In the genomic region with DNA sequence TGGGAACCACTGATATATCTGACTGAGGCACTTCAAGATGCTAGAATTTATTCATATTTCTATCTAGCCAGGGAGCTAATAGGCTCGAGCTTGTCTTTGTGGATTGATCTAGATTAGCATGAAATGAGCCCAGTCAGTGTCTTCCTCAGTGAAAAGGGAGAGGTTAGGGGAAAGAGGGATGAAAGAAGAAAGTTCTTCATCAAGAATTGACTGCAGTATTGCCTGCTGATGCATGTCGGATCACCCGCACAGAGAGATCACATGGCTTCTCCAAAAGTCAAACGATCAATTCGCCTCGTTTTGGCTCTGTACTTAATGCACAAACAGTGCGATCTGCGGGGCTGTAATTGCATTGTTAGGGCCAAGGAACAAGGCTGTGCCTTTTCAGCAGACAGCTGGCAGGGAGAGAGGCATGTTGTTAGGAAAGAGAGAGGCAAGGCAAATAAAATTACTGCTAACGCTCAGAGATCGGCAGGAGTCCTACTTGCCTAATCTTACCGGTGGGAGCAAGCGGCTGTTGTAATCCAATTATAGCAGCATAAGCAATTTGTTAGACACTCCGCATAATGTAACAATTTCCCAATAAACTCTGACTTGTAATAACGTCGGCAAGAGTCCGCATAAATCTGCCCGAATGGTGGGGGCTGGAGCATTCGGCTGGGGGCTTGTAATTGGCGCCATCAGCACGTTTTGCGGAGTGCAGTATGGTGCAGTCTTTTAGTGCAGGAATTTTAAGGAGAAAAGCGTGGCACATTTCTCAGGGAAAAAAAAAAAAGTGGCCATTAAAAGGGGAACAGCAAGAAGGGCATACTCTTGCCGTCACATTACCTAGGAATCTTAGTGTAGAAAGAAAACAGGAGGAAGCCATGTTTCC, we compare ENCODE assay signal across 1 cellular context.
TF ChIP-seq lines count a peak whose summit lies in the region.

No MANE protein-coding gene starts in this region.

TF ChIP-seq in HEK293, 187 proteins besides CTCF, POLR2A, EP300 and RAD21 (continued from another document and continues in another):
- TF ChIP-seq ZNF398 (tag by site-specific recombination; IDR thresholded peaks at IDR 0.05) (0 out of 2 replicates have a peak, but pooled peaks have one; percentile 13), ZNF266 (tag by site-specific recombination; IDR thresholded peaks at IDR 0.05; ENCODE audit: low read depth) (no peak), ZNF394 (tag by site-specific recombination; IDR thresholded peaks at IDR 0.05; ENCODE audit: borderline replicate concordance) (no peak; the same call in 1 of the 2 replicates), ZBTB11 (tag by site-specific recombination; conservative IDR thresholded peaks at IDR 0.05; ENCODE audit: low read depth) (peak; percentile 31), ZNF19 (tag by site-specific recombination; IDR thresholded peaks at IDR 0.05; ENCODE audit: low read depth) (no peak), ZNF518A (tag by site-specific recombination; conservative IDR thresholded peaks at IDR 0.05; ENCODE audit: low read depth) (peak; percentile 49; the same call in 1 of the 2 replicates), ZNF514 (tag by site-specific recombination; IDR thresholded peaks at IDR 0.05) (no peak), ZBTB26 (tag by site-specific recombination; optimal IDR thresholded peaks at IDR 0.05) (no peak), ZNF324 (tag by site-specific recombination; IDR thresholded peaks at IDR 0.05) (peak; percentile 79; the same call in 1 of the 2 replicates), ZNF544 (tag by site-specific recombination; IDR thresholded peaks at IDR 0.05) (no peak), ZNF473 (tag by site-specific recombination; IDR thresholded peaks at IDR 0.05) (no peak), ZNF2 (tag by site-specific recombination; IDR thresholded peaks at IDR 0.05) (peak; percentile 95), ZNF24 (tag by site-specific recombination; IDR thresholded peaks at IDR 0.05) (peak; percentile 85), ZNF426 (tag by site-specific recombination; IDR thresholded peaks at IDR 0.05) (no peak), ZNF221 (tag by site-specific recombination; IDR thresholded peaks at IDR 0.05; ENCODE audit: borderline replicate concordance) (no peak), ZNF610 (tag by site-specific recombination; IDR thresholded peaks at IDR 0.05; ENCODE audit: borderline replicate concordance) (peak; percentile 84), INSM2 (tag by site-specific recombination; IDR thresholded peaks at IDR 0.05) (peak; percentile 90), HIC1 (tag by site-specific recombination; IDR thresholded peaks at IDR 0.05) (no peak), MYNN (tag by site-specific recombination; IDR thresholded peaks at IDR 0.05; ENCODE audit: borderline replicate concordance) (no peak), ZNF791 (tag by site-specific recombination; IDR thresholded peaks at IDR 0.05) (no peak), WT1 (tag by site-specific recombination; IDR thresholded peaks at IDR 0.05) (peak; percentile 61; the same call in 1 of the 2 replicates), ZNF292 (tag by site-specific recombination; IDR thresholded peaks at IDR 0.05; ENCODE audit: borderline replicate concordance, low read depth) (no peak), ZNF354C (tag by site-specific recombination; IDR thresholded peaks at IDR 0.05; ENCODE audit: borderline replicate concordance, low read depth) (no peak), ZNF157 (tag by site-specific recombination; IDR thresholded peaks at IDR 0.05) (no peak)
- TF ChIP-seq, protein P1, sequence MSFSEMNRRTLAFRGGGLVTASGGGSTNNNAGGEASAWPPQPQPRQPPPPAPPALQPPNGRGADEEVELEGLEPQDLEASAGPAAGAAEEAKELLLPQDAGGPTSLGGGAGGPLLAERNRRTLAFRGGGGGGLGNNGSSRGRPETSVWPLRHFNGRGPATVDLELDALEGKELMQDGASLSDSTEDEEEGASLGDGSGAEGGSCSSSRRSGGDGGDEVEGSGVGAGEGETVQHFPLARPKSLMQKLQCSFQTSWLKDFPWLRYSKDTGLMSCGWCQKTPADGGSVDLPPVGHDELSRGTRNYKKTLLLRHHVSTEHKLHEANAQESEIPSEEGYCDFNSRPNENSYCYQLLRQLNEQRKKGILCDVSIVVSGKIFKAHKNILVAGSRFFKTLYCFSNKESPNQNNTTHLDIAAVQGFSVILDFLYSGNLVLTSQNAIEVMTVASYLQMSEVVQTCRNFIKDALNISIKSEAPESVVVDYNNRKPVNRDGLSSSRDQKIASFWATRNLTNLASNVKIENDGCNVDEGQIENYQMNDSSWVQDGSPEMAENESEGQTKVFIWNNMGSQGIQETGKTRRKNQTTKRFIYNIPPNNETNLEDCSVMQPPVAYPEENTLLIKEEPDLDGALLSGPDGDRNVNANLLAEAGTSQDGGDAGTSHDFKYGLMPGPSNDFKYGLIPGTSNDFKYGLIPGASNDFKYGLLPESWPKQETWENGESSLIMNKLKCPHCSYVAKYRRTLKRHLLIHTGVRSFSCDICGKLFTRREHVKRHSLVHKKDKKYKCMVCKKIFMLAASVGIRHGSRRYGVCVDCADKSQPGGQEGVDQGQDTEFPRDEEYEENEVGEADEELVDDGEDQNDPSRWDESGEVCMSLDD (tag by site-specific recombination; IDR thresholded peaks at IDR 0.05) = no peak
- TF ChIP-seq, protein P2, sequence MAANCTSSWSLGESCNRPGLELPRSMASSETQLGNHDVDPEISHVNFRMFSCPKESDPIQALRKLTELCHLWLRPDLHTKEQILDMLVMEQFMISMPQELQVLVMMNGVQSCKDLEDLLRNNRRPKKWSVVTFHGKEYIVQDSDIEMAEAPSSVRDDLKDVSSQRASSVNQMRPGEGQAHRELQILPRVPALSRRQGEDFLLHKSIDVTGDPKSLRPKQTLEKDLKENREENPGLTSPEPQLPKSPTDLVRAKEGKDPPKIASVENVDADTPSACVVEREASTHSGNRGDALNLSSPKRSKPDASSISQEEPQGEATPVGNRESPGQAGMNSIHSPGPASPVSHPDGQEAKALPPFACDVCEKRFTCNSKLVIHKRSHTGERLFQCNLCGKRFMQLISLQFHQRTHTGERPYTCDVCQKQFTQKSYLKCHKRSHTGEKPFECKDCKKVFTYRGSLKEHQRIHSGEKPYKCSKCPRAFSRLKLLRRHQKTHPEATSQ (tag by site-specific recombination; IDR thresholded peaks at IDR 0.05) = no peak
- TF ChIP-seq, protein P3, sequence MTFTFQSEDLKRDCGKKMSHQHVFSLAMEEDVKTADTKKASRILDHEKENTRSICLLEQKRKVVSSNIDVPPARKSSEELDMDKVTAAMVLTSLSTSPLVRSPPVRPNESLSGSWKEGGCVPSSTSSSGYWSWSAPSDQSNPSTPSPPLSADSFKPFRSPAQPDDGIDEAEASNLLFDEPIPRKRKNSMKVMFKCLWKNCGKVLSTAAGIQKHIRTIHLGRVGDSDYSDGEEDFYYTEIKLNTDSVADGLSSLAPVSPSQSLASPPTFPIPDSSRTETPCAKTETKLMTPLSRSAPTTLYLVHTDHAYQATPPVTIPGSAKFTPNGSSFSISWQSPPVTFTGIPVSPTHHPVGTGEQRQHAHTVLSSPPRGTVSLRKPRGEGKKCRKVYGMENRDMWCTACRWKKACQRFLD (tag by site-specific recombination; IDR thresholded peaks at IDR 0.05) = no peak
